8 cellular contexts compared by ENCODE assay signal in genomic region chr10:75399461-75400162, GRCh38. TPM values are rescaled to one million over a fixed set of nuclear protein-coding genes. Genes with fewer than 3 reads are reported as not detected.
DNase-seq lines count a peak whose midpoint lies in the region; ATAC-seq and TF ChIP-seq lines count a peak whose summit lies in the region.

No MANE protein-coding gene starts in this region.

- TF ChIP-seq CTCF in chondrocyte (IDR thresholded peaks at IDR 0.05) (peak; percentile 84), spleen (IDR thresholded peaks at IDR 0.05 in 8 of 11, conservative IDR thresholded peaks at IDR 0.05 in 3 of 11) (peak in 10 of 11 experiments; percentile 30 to 82 (median 48))

- peaks cover 0 to 13% (median 0%) of the 10 kb centered on the region in 6 donors for H3K36me3 ChIP-seq in spleen

- no peaks in the 10 kb centered on the region for H3K9me3 Mint-ChIP-seq in T-helper 2 cell treated with Interferon-gamma antibody and Interleukin-4, amounts not matched to agents 5 μg/mL and 100 μg/mL, for 36 hours
- H3K9me3 Mint-ChIP-seq in chondrocyte (ENCODE audit: low read depth), result no peaks in the 10 kb centered on the region

- intact Hi-C loops in spleen (cut with DNase I; ENCODE audit: low total_unique reads), result loop anchor here (5.0 to 10.0 kb wide), 4 partner anchors 107 to 1585 kb away; no protein-coding TSS in a partner anchor

- peaks cover 0 to 100% (median 73%) of the 10 kb centered on the region in 7 donors for H3K27me3 ChIP-seq in spleen (replicated peaks in 1 of 7)

- H3K9me3 ChIP-seq in spleen, result no peaks in the 10 kb centered on the region

- no peak for ATAC-seq in GM21528 (IDR thresholded peaks at IDR 0.05; ENCODE audit: low FRiP score, unreplicated experiment)
- ATAC-seq in GM18867 (IDR thresholded peaks at IDR 0.05; ENCODE audit: unreplicated experiment), result no peak

- peak overlapping the region; percentile 82 for H3K4me3 Mint-ChIP-seq in T-helper 2 cell treated with Interferon-gamma antibody and Interleukin-4, amounts not matched to agents 5 μg/mL and 100 μg/mL, for 36 hours
- H3K4me3 Mint-ChIP-seq in chondrocyte (ENCODE audit: unreplicated experiment), result peak overlapping the region; percentile 94

- no peaks in the 10 kb centered on the region for H3K36me3 Mint-ChIP-seq in T-helper 2 cell treated with Interferon-gamma antibody and Interleukin-4, amounts not matched to agents 5 μg/mL and 100 μg/mL, for 36 hours (ENCODE audit: low read depth)
- peaks cover 14% of the 10 kb centered on the region for H3K36me3 Mint-ChIP-seq in chondrocyte (ENCODE audit: low read depth)

- peak overlapping the region; percentile 77 to 95 (median 90) for H3K27ac ChIP-seq in spleen

- peak; percentile 49 for DNase-seq in GM04504 (ENCODE audit: low read depth)
- DNase-seq in KG1 (lab: John Stamatoyannopoulos, UW), result peak; percentile 7
- DNase-seq in T-helper 2 cell treated with Interferon-gamma antibody and Interleukin-4, amounts not matched to agents 5 μg/mL and 100 μg/mL, for 36 hours (ENCODE audit: low spot score), result peak; percentile 24
- DNase-seq in chondrocyte (ENCODE audit: low spot score), result peak; percentile 94
- DNase-seq in kidney glomerular epithelial cell (lab: John Stamatoyannopoulos, UW), result peak; percentile 40
- DNase-seq in spleen, result peak; percentile 91

- peaks cover 60% of the 10 kb centered on the region for H3K27me3 Mint-ChIP-seq in T-helper 2 cell treated with Interferon-gamma antibody and Interleukin-4, amounts not matched to agents 5 μg/mL and 100 μg/mL, for 36 hours (ENCODE audit: low read depth)
- H3K27me3 Mint-ChIP-seq in chondrocyte (ENCODE audit: low read depth), result peaks cover 13% of the 10 kb centered on the region

- H3K4me3 ChIP-seq in spleen, result peak overlapping the region; percentile 42 to 90 (median 77)

- no peak for TF ChIP-seq POLR2A in spleen (IDR thresholded peaks at IDR 0.05)

- H3K27ac Mint-ChIP-seq in T-helper 2 cell treated with Interferon-gamma antibody and Interleukin-4, amounts not matched to agents 5 μg/mL and 100 μg/mL, for 36 hours, result no peak overlapping the region
- peak overlapping the region; percentile 83 for H3K27ac Mint-ChIP-seq in chondrocyte (ENCODE audit: unreplicated experiment)

- peaks cover 18% of the 10 kb centered on the region for H3K4me1 Mint-ChIP-seq in T-helper 2 cell treated with Interferon-gamma antibody and Interleukin-4, amounts not matched to agents 5 μg/mL and 100 μg/mL, for 36 hours (ENCODE audit: low read depth)
- H3K4me1 Mint-ChIP-seq in chondrocyte (ENCODE audit: low read depth), result peaks cover 34% of the 10 kb centered on the region

- H3K4me1 ChIP-seq in spleen, result peaks cover 0 to 100% (median 81%) of the 10 kb centered on the region in 6 donors

- 8 to 27% (median 24%) methylated on average over 21 to 71 of the region's 71 CpGs for WGBS in spleen, 5 donors

RNA-seq across cellular contexts. Expression of gene ZNF503, which starts 2.0 kb away (rescaled TPM):
- 12.3 to 26.0 TPM (median 24.8 TPM) in 3 replicates for total RNA-seq in chondrocyte
- total RNA-seq in spleen, result 10 to 100 TPM in 5 of 7 donors, 1 to 10 TPM in 2; 7.8 to 25.6 (median 10.6) TPM
- polyA plus RNA-seq in spleen, result 1 to 10 TPM; 3.2 to 5.6 (median 3.4) TPM

RNA-seq across cellular contexts. Expression of gene LRMDA, which starts 31.8 kb away (rescaled TPM):
- 0.34 to 3.5 TPM (median 2.8 TPM) in 3 replicates for total RNA-seq in chondrocyte
- 10 to 100 TPM; 24.0 to 46.6 (median 34.5) TPM for total RNA-seq in spleen
- 10 to 100 TPM in 2 of 3 donors, 1 to 10 TPM in 1; 7.3 to 11.6 (median 10.4) TPM for polyA plus RNA-seq in spleen

Comparison
In these comparisons a context has a peak if more than half of its experiments do, and no peak if none do; other contexts are left out.
1. DNase-seq: peak in every context shown above with its lines; median percentile 94 in chondrocyte; 91 in spleen; 49 in GM04504; 40 in kidney glomerular epithelial cell; 24 in T-helper 2 cell treated with Interferon-gamma antibody and Interleukin-4, amounts not matched to agents 5 μg/mL and 100 μg/mL, for 36 hours; 7 in KG1.